In the genomic region with DNA sequence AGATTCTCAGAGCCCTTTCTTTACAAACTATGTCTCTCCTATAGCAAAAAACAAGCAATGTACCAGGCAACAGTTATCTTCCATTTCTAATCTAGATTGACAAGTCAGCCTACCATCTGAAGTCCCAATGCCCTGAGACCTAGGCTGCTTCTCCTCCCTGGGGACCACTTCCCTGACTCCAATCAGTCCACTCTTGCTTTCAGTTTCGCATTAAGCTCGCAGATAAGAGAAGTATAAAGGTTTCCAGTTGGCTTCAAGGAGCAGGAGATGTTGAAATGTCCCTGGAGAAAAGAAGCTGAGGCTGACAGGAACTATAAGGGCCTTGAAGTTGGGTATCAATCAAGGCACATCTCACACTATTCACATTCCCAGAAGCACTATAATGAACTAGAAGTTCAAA, we compare ENCODE assay signal across 8 cellular contexts. TPM values are rescaled to one million over a fixed set of nuclear protein-coding genes. Genes with fewer than 3 reads are reported as not detected.
DNase-seq lines count a peak whose midpoint lies in the region; TF ChIP-seq lines count a peak whose summit lies in the region.

No MANE protein-coding gene starts in this region.

- H2BK15ac ChIP-seq in neuronal stem cell (ENCODE audit: low read length): no peak overlapping the region

- no peak overlapping the region for H3K14ac ChIP-seq in neuronal stem cell (ENCODE audit: low read length)

- no peak overlapping the region for H3K4me3 Mint-ChIP-seq in type B pancreatic cell

- H3K36me3 ChIP-seq in GM23248 (ENCODE audit: low read depth) (no peaks in the 10 kb centered on the region), transverse colon (no peaks in the 10 kb centered on the region), neuronal stem cell (replicated peaks in 1 of 2; ENCODE audit: control insufficient read depth in 2 of 2, insufficient read depth in 2 of 2, low read length in 2 of 2) (no peaks in the 10 kb centered on the region)

- H3K27ac Mint-ChIP-seq in type B pancreatic cell: no peak overlapping the region

- no peak overlapping the region for H4K91ac ChIP-seq in neuronal stem cell (ENCODE audit: low read depth, low read length, poor library complexity)

- in situ Hi-C loops in GM23248 (cut with MboI): no loop called here
- in situ Hi-C loops in transverse colon (cut with MboI; ENCODE audit: low pct_ligation_motif_present in 1 of 4, low pct_unique_long_range_greater_than_20kb in 1 of 4, low sequenced_read_pairs in 3 of 4): no loop called here

- intact Hi-C loops in transverse colon (cut with DNase I; ENCODE audit: low total_unique reads): no loop called here

- WGBS in GM23248 (ENCODE audit: low coverage in 1 of 2, low lambda C conversion rate in 2 of 2, missing lambda C conversion rate in 2 of 2), 2 experiments: 96% methylated on average over 2 of the region's 2 CpGs
- 40 to 65% methylated on average over 2 of the region's 2 CpGs for WGBS in transverse colon (ENCODE audit: low coverage in 1 of 2), 2 donors
- no CpG with 5 or more reads among the region's 2 CpGs for WGBS in neuronal stem cell (ENCODE audit: extremely low coverage in 2 of 2, insufficient read length in 2 of 2, insufficient replicate concordance in 1 of 2), 2 donors

- H3K4me3 ChIP-seq in GM23248 (no peak overlapping the region), transverse colon (no peak overlapping the region), neuronal stem cell (ENCODE audit: low read length in 2 of 2) (no peak overlapping the region)

- H3K9ac ChIP-seq in GM23248: no peak overlapping the region
- no peak overlapping the region for H3K9ac ChIP-seq in neuronal stem cell (ENCODE audit: low read depth, low read length, poor library complexity)

- TF ChIP-seq CTCF in transverse colon (IDR thresholded peaks at IDR 0.05) (no peak), type B pancreatic cell (conservative IDR thresholded peaks at IDR 0.05) (no peak)

- H3K36me3 Mint-ChIP-seq in type B pancreatic cell: peaks cover 7% of the 10 kb centered on the region

- H3K79me2 ChIP-seq in GM23248 (ENCODE audit: insufficient read depth): peaks cover 73% of the 10 kb centered on the region

- H2AFZ ChIP-seq in GM23248 (no peak overlapping the region), neuronal stem cell (ENCODE audit: low read length) (no peak overlapping the region)

- H2AK5ac ChIP-seq in neuronal stem cell (ENCODE audit: low read depth, low read length): no peak overlapping the region

- no peak for TF ChIP-seq POLR2A in transverse colon (IDR thresholded peaks at IDR 0.05)

- H3K4me2 ChIP-seq in GM23248 (ENCODE audit: unreplicated experiment): no peak overlapping the region
- H3K4me2 ChIP-seq in neuronal stem cell (ENCODE audit: insufficient read depth, low read length, poor library complexity, severe bottlenecking): no peak overlapping the region

- H3K27me3 ChIP-seq in GM23248 (replicated peaks; ENCODE audit: insufficient read depth) (no peaks in the 10 kb centered on the region), transverse colon (no peaks in the 10 kb centered on the region), neuronal stem cell (ENCODE audit: control insufficient read depth in 3 of 3, insufficient read depth in 3 of 3, low read depth in 1 of 3, low read length in 3 of 3) (no peaks in the 10 kb centered on the region)

- H3K27me3 Mint-ChIP-seq in type B pancreatic cell: no peaks in the 10 kb centered on the region

- H3K23ac ChIP-seq in neuronal stem cell (ENCODE audit: low read depth, low read length, poor library complexity): no peak overlapping the region

- H4K8ac ChIP-seq in neuronal stem cell (ENCODE audit: low read depth, low read length): no peak overlapping the region

- TF ChIP-seq EP300 in transverse colon (IDR thresholded peaks at IDR 0.05; ENCODE audit: low read depth): no peak

- H3K4ac ChIP-seq in neuronal stem cell (ENCODE audit: low read length): no peak overlapping the region

- H3K4me1 ChIP-seq in GM23248 (ENCODE audit: insufficient read depth): peaks cover 26% of the 10 kb centered on the region
- peaks cover 0 to 17% (median 0%) of the 10 kb centered on the region in 4 donors for H3K4me1 ChIP-seq in transverse colon
- no peaks in the 10 kb centered on the region for H3K4me1 ChIP-seq in neuronal stem cell (ENCODE audit: control insufficient read depth in 2 of 2, insufficient read depth in 1 of 2, low read depth in 1 of 2, low read length in 2 of 2)

- H3F3A ChIP-seq in GM23248 (ENCODE audit: insufficient read depth): peaks cover 11% of the 10 kb centered on the region; the same call in 1 of the 2 replicates

- H3K27ac ChIP-seq in GM23248: no peak overlapping the region
- H3K27ac ChIP-seq in transverse colon: no peak overlapping the region
- no peak overlapping the region for H3K27ac ChIP-seq in neuronal stem cell (replicated peaks; ENCODE audit: low read length)

- peaks cover 13% of the 10 kb centered on the region; the same call in 1 of the 2 replicates for H4K20me1 ChIP-seq in GM23248 (ENCODE audit: insufficient read depth)

- H3K9me3 Mint-ChIP-seq in type B pancreatic cell: no peaks in the 10 kb centered on the region

- H3K4me1 Mint-ChIP-seq in type B pancreatic cell (ENCODE audit: unreplicated experiment): peaks cover 5% of the 10 kb centered on the region

- no peak overlapping the region for H2BK120ac ChIP-seq in neuronal stem cell (ENCODE audit: low read depth, low read length)

- H2BK12ac ChIP-seq in neuronal stem cell (ENCODE audit: low read length): no peak overlapping the region

- no peaks in the 10 kb centered on the region for H3K9me2 ChIP-seq in GM23248 (ENCODE audit: insufficient read depth)

- H3K18ac ChIP-seq in neuronal stem cell (ENCODE audit: low read length): no peak overlapping the region

- H3K9me3 ChIP-seq in GM23248 (ENCODE audit: low read depth) (no peaks in the 10 kb centered on the region), transverse colon (no peaks in the 10 kb centered on the region), neuronal stem cell (replicated peaks in 1 of 2; ENCODE audit: control insufficient read depth in 2 of 2, insufficient read depth in 1 of 2, low read depth in 1 of 2, low read length in 2 of 2) (peaks cover 0 to 3% of the 10 kb centered on the region in 2 donors)

- H2BK5ac ChIP-seq in neuronal stem cell (ENCODE audit: low read length): no peak overlapping the region

- DNase-seq in EL (peak; percentile 20), GM23248 (peak; percentile 7), NCI-H69 (lab: John Stamatoyannopoulos, UW) (peak; percentile 33), iris pigment epithelial cell (ENCODE audit: low read depth) (peak; percentile 42), transverse colon (no peak), neuronal stem cell (ENCODE audit: low spot score) (no peak), cerebellar nuclear complex (lab: John Stamatoyannopoulos, UW) (no peak), type B pancreatic cell (ENCODE audit: extremely low spot score, unreplicated experiment) (no peak)

- no peaks in the 10 kb centered on the region for H3K79me1 ChIP-seq in neuronal stem cell (ENCODE audit: low read depth, low read length)

RNA-seq across cellular contexts. Expression of gene ERP44, which starts 32.3 kb away (rescaled TPM):
- 23.8 and 24.2 TPM in 2 replicates for total RNA-seq in GM23248 (2014; rRNA removed; shearing (Covaris generic))
- polyA plus RNA-seq in GM23248 (2016; fragmentation: Nextera tagmentation; extraction: Ambion mirVana): 50.5 and 51.6 TPM in 2 replicates
- total RNA-seq in transverse colon: 10 to 100 TPM in 3 of 4 donors, 1 to 10 TPM in 1; 7.8 to 18.7 (median 16.4) TPM
- polyA plus RNA-seq in neuronal stem cell (2013, experiment 1 of 2): 14.2 TPM
- polyA plus RNA-seq in neuronal stem cell (2013, experiment 2 of 2): 13.7 TPM
- 21.2 and 23.1 TPM in 2 replicates for total RNA-seq in type B pancreatic cell (ENCODE audit: low replicate concordance)

RNA-seq across cellular contexts. Expression of gene INVS, which starts 32.5 kb away (rescaled TPM):
- total RNA-seq in GM23248 (2014; rRNA removed; shearing (Covaris generic)): 13.8 and 17.0 TPM in 2 replicates
- 8.5 and 10.5 TPM in 2 replicates for polyA plus RNA-seq in GM23248 (2016; fragmentation: Nextera tagmentation; extraction: Ambion mirVana)
- total RNA-seq in transverse colon (10 to 100 TPM; 21.0 to 47.8 (median 31.6) TPM), type B pancreatic cell (ENCODE audit: low replicate concordance) (13.8 and 24.0 TPM in 2 replicates)
- 6.9 TPM for polyA plus RNA-seq in neuronal stem cell (2013, experiment 1 of 2)
- polyA plus RNA-seq in neuronal stem cell (2013, experiment 2 of 2): 7.4 TPM

Comparison
In these comparisons a context has a peak if more than half of its experiments do, and no peak if none do; other contexts are left out.
1. DNase-seq: peak in EL (single experiment), GM23248 (single experiment), NCI-H69 (single experiment) and iris pigment epithelial cell (single experiment); none in transverse colon (single experiment), neuronal stem cell (single experiment), cerebellar nuclear complex (0 of 2) and type B pancreatic cell (single experiment).